9 cellular contexts compared by ENCODE assay signal in genomic region chr13:51502206-51502651, GRCh38. TPM values are rescaled to one million over a fixed set of nuclear protein-coding genes. Genes with fewer than 3 reads are reported as not detected.
A peak's percentile ranks its signal among the peaks of the same experiment; 100 is the strongest.
DNase-seq lines count a peak whose midpoint lies in the region; ATAC-seq and TF ChIP-seq lines count a peak whose summit lies in the region.
"Had no signal": no experiment of that assay in that cellular context is flagged by ENCODE, and none has a peak within 500 bp of the region (broad histone marks: within the 10 kb centered on the region; RNA-seq: fewer than 3 reads in every experiment).

No MANE protein-coding gene starts in this region.

- peaks cover 0 to 3% of the 10 kb centered on the region in 2 donors for H3K27me3 Mint-ChIP-seq in natural killer cell treated with Interleukin-12 subunit alpha and Interleukin-12 subunit beta and Interleukin-15 and Interleukin-18, amount 100 ng/mL, for 72 hours
- H3K27me3 Mint-ChIP-seq in natural killer cell (ENCODE audit: low read depth in 2 of 2) (peaks cover 0 to under 1% of the 10 kb centered on the region in 2 donors), activated B cell treated with CpG ODN at 0.5 μM for 24 hours (no peaks in the 10 kb centered on the region)
- no peaks in the 10 kb centered on the region for H3K27me3 Mint-ChIP-seq in stimulated activated naive CD8-positive, alpha-beta T cell treated with anti-CD3 and anti-CD28 coated beads, Interleukin-15, Interleukin-2, amounts not matched to agents 100 ng/mL and 50 ng/mL, for 24 hours

- POLR2A ChIA-PET in activated B cell treated with CpG ODN at 0.5 μM for 24 hours (lab: Charles Lee): interaction anchor here (1.2 to 1.8 kb wide), 2 partner anchors 47 to 49 kb away, joined by 4 to 7 read pairs; partner anchors contain the start of gene INTS6

- no peak for TF ChIP-seq CTCF in natural killer cell (IDR thresholded peaks at IDR 0.05)
- TF ChIP-seq CTCF in activated B cell treated with CpG ODN at 0.5 μM for 24 hours (IDR thresholded peaks at IDR 0.05): no peak

- H3K27ac Mint-ChIP-seq in natural killer cell treated with Interleukin-12 subunit alpha and Interleukin-12 subunit beta and Interleukin-15 and Interleukin-18, amount 100 ng/mL, for 72 hours: peak overlapping the region; percentile 67 to 78
- H3K27ac Mint-ChIP-seq in natural killer cell (no peak overlapping the region), activated B cell treated with CpG ODN at 0.5 μM for 24 hours (peak overlapping the region; percentile 61)
- H3K27ac Mint-ChIP-seq in stimulated activated naive CD8-positive, alpha-beta T cell treated with anti-CD3 and anti-CD28 coated beads, Interleukin-15, Interleukin-2, amounts not matched to agents 100 ng/mL and 50 ng/mL, for 24 hours: peak overlapping the region; percentile 82
- H3K27ac Mint-ChIP-seq: CD4-positive, alpha-beta T cell had no signal

- peaks cover 5% of the 10 kb centered on the region for H3K36me3 Mint-ChIP-seq in natural killer cell treated with Interleukin-12 subunit alpha and Interleukin-12 subunit beta and Interleukin-15 and Interleukin-18, amount 100 ng/mL, for 72 hours
- H3K36me3 Mint-ChIP-seq in natural killer cell (no peaks in the 10 kb centered on the region), activated B cell treated with CpG ODN at 0.5 μM for 24 hours (ENCODE audit: low read depth) (no peaks in the 10 kb centered on the region)
- H3K36me3 Mint-ChIP-seq in stimulated activated naive CD8-positive, alpha-beta T cell treated with anti-CD3 and anti-CD28 coated beads, Interleukin-15, Interleukin-2, amounts not matched to agents 100 ng/mL and 50 ng/mL, for 24 hours (ENCODE audit: low read depth): no peaks in the 10 kb centered on the region

- peaks cover 22% of the 10 kb centered on the region in 2 donors for H3K4me1 Mint-ChIP-seq in natural killer cell treated with Interleukin-12 subunit alpha and Interleukin-12 subunit beta and Interleukin-15 and Interleukin-18, amount 100 ng/mL, for 72 hours (ENCODE audit: low read depth in 2 of 2)
- H3K4me1 Mint-ChIP-seq in natural killer cell (peaks cover 8 to 12% of the 10 kb centered on the region in 2 donors), activated B cell treated with CpG ODN at 0.5 μM for 24 hours (peaks cover 15% of the 10 kb centered on the region)
- peaks cover 27% of the 10 kb centered on the region for H3K4me1 Mint-ChIP-seq in stimulated activated naive CD8-positive, alpha-beta T cell treated with anti-CD3 and anti-CD28 coated beads, Interleukin-15, Interleukin-2, amounts not matched to agents 100 ng/mL and 50 ng/mL, for 24 hours (ENCODE audit: low read depth)

- peak overlapping the region; percentile 14 for H3K4me3 Mint-ChIP-seq in natural killer cell treated with Interleukin-12 subunit alpha and Interleukin-12 subunit beta and Interleukin-15 and Interleukin-18, amount 100 ng/mL, for 72 hours
- H3K4me3 Mint-ChIP-seq in natural killer cell (no peak overlapping the region), activated B cell treated with CpG ODN at 0.5 μM for 24 hours (no peak overlapping the region)
- H3K4me3 Mint-ChIP-seq in stimulated activated naive CD8-positive, alpha-beta T cell treated with anti-CD3 and anti-CD28 coated beads, Interleukin-15, Interleukin-2, amounts not matched to agents 100 ng/mL and 50 ng/mL, for 24 hours: no peak overlapping the region
- H3K4me3 Mint-ChIP-seq: CD4-positive, alpha-beta T cell had no signal

- intact Hi-C loops in natural killer cell (cut with micrococcal nuclease): no loop called here
- intact Hi-C loops in activated B cell treated with CpG ODN at 0.5 μM for 24 hours (cut with micrococcal nuclease): loop anchor here (1.0 to 5.0 kb wide), 2 partner anchors 40 to 48 kb away; no protein-coding TSS in a partner anchor

- no peak for DNase-seq in natural killer cell treated with Interleukin-12 subunit alpha and Interleukin-12 subunit beta and Interleukin-15 and Interleukin-18, amount 100 ng/mL, for 72 hours (ENCODE audit: low spot score)
- DNase-seq in natural killer cell (no peak), activated B cell treated with CpG ODN at 0.5 μM for 24 hours (no peak), NCI-H128 (lab: John Stamatoyannopoulos, UW; ENCODE audit: unreplicated experiment) (no peak), GF-D8 (lab: John Stamatoyannopoulos, UW) (no peak), D341Med (ENCODE audit: low spot score) (no peak)
- DNase-seq: CD4-positive, alpha-beta T cell had no signal

- CTCF ChIA-PET in activated B cell treated with CpG ODN at 0.5 μM for 24 hours (lab: Charles Lee): no interaction called here

- H3K9me3 Mint-ChIP-seq in natural killer cell treated with Interleukin-12 subunit alpha and Interleukin-12 subunit beta and Interleukin-15 and Interleukin-18, amount 100 ng/mL, for 72 hours: peaks cover 3% of the 10 kb centered on the region
- H3K9me3 Mint-ChIP-seq in natural killer cell: no peaks in the 10 kb centered on the region
- H3K9me3 Mint-ChIP-seq in activated B cell treated with CpG ODN at 0.5 μM for 24 hours: no peaks in the 10 kb centered on the region
- no peaks in the 10 kb centered on the region for H3K9me3 Mint-ChIP-seq in stimulated activated naive CD8-positive, alpha-beta T cell treated with anti-CD3 and anti-CD28 coated beads, Interleukin-15, Interleukin-2, amounts not matched to agents 100 ng/mL and 50 ng/mL, for 24 hours
- H3K9me3 Mint-ChIP-seq: CD4-positive, alpha-beta T cell had no signal

- ATAC-seq in natural killer cell treated with Interleukin-12 subunit alpha and Interleukin-12 subunit beta and Interleukin-15 and Interleukin-18, amount 100 ng/mL, for 72 hours: peak; percentile 89
- ATAC-seq in natural killer cell (no peak), HG02852 (IDR thresholded peaks at IDR 0.05; ENCODE audit: unreplicated experiment) (peak; percentile 99), activated B cell treated with CpG ODN at 0.5 μM for 24 hours (ENCODE audit: low read depth) (peak; percentile 74)

RNA-seq across cellular contexts. Expression of gene INTS6, which starts 49.4 kb away (rescaled TPM):
- total RNA-seq in natural killer cell treated with Interleukin-12 subunit alpha and Interleukin-12 subunit beta and Interleukin-15 and Interleukin-18, amount 100 ng/mL, for 72 hours: 10 to 100 TPM; 66.1 to 92.3 TPM
- total RNA-seq in natural killer cell (100 to 1,000 TPM in 2 of 3 donors, 10 to 100 TPM in 1; 89.2 to 142 (median 110) TPM), activated B cell treated with CpG ODN at 0.5 μM for 24 hours (55.3 and 68.7 TPM in 2 replicates)

Comparison
In these comparisons a context has a peak if more than half of its experiments do, and no peak if none do; other contexts are left out.
1. ATAC-seq: peak in natural killer cell treated with Interleukin-12 subunit alpha and Interleukin-12 subunit beta and Interleukin-15 and Interleukin-18, amount 100 ng/mL, for 72 hours (2 of 2), HG02852 (single experiment) and activated B cell treated with CpG ODN at 0.5 μM for 24 hours (single experiment); none in natural killer cell (0 of 3).
2. H3K27ac Mint-ChIP-seq: peak in natural killer cell treated with Interleukin-12 subunit alpha and Interleukin-12 subunit beta and Interleukin-15 and Interleukin-18, amount 100 ng/mL, for 72 hours (2 of 2), activated B cell treated with CpG ODN at 0.5 μM for 24 hours (single experiment) and stimulated activated naive CD8-positive, alpha-beta T cell treated with anti-CD3 and anti-CD28 coated beads, Interleukin-15, Interleukin-2, amounts not matched to agents 100 ng/mL and 50 ng/mL, for 24 hours (single experiment); none in natural killer cell (0 of 2).